8 cellular contexts compared by ENCODE assay signal in genomic region chr5:141560141-141560540, GRCh38. TPM values are rescaled to one million over a fixed set of nuclear protein-coding genes. Genes with fewer than 3 reads are reported as not detected.
DNase-seq lines count a peak whose midpoint lies in the region; ATAC-seq and TF ChIP-seq lines count a peak whose summit lies in the region.

No MANE protein-coding gene starts in this region.

- DNase-seq in HT-29 (ENCODE audit: low spot score) (peak; percentile 45), Peyer's patch (no peak), fibroblast of villous mesenchyme (ENCODE audit: low read depth) (peak; percentile 20), sigmoid colon (no peak), OCI-M1 (lab: John Stamatoyannopoulos, UW) (no peak)
- no peak for DNase-seq in stimulated activated CD4-positive, alpha-beta T cell treated with anti-CD3 and anti-CD28 coated beads, Interleukin-4, amount 100 ng/mL, for 1 hour

- no peak for TF ChIP-seq CTCF in Peyer's patch (IDR thresholded peaks at IDR 0.05)
- no peak for TF ChIP-seq CTCF in fibroblast of villous mesenchyme (IDR thresholded peaks at IDR 0.05; ENCODE audit: insufficient read depth, low read depth, low read length)
- TF ChIP-seq CTCF in sigmoid colon (IDR thresholded peaks at IDR 0.05) = no peak

- H3K9me3 ChIP-seq in Peyer's patch (no peaks in the 10 kb centered on the region), sigmoid colon (no peaks in the 10 kb centered on the region)

- H3K27me3 ChIP-seq in Peyer's patch (no peaks in the 10 kb centered on the region), sigmoid colon (no peaks in the 10 kb centered on the region)

- H3K4me1 ChIP-seq in Peyer's patch = peaks cover 0 to 12% (median 0%) of the 10 kb centered on the region in 4 donors
- peaks cover 0 to 32% (median 27%) of the 10 kb centered on the region in 4 donors for H3K4me1 ChIP-seq in sigmoid colon

- TF ChIP-seq POLR2A in Peyer's patch (IDR thresholded peaks at IDR 0.05) = no peak
- no peak for TF ChIP-seq POLR2A in sigmoid colon (IDR thresholded peaks at IDR 0.05)

- intact Hi-C loops in sigmoid colon (cut with DNase I) = loop anchor here (1.0 to 5.0 kb wide), 4 partner anchors 35 to 478 kb away; partner anchors contain the start of genes PCDHB14 and TAF7

- H3K36me3 ChIP-seq in Peyer's patch (peaks cover 0 to 37% (median 0%) of the 10 kb centered on the region in 3 donors), sigmoid colon (no peaks in the 10 kb centered on the region)

- no peak overlapping the region for H3K4me3 ChIP-seq in Peyer's patch
- H3K4me3 ChIP-seq in fibroblast of villous mesenchyme (ENCODE audit: low read depth, low read length) = no peak overlapping the region
- peak overlapping the region in 2 of 4 donors; percentile 12 to 26 for H3K4me3 ChIP-seq in sigmoid colon

- no peak for ATAC-seq in HG03159 (IDR thresholded peaks at IDR 0.05; ENCODE audit: unreplicated experiment)
- no peak for ATAC-seq in HG02610 (IDR thresholded peaks at IDR 0.05; ENCODE audit: unreplicated experiment)

- H3K27ac ChIP-seq in Peyer's patch (peak overlapping the region in 3 of 4 donors; percentile 26 to 79 (median 69)), sigmoid colon (peak overlapping the region; percentile 80 to 89 (median 86))

- TF ChIP-seq EP300 in sigmoid colon (IDR thresholded peaks at IDR 0.05) = no peak

RNA-seq across cellular contexts. Expression of gene DIAPH1, which starts 58.7 kb away (rescaled TPM):
- 52.1 and 74.7 TPM in 2 replicates for total RNA-seq in HT-29 (2014; rRNA removed; shearing (Covaris generic))
- 100 to 1,000 TPM in 2 of 4 donors, 10 to 100 TPM in 2; 98.2 to 115 (median 102) TPM for total RNA-seq in Peyer's patch
- 22.9 and 26.8 TPM in 2 replicates for total RNA-seq in fibroblast of villous mesenchyme
- total RNA-seq in sigmoid colon = 10 to 100 TPM; 14.4 to 26.9 (median 19.8) TPM
- polyA plus RNA-seq in sigmoid colon = 100 to 1,000 TPM in 1 of 3 donors, 10 to 100 TPM in 2; 54.1 to 105 (median 78.0) TPM

Comparison
In these comparisons a context has a peak if more than half of its experiments do, and no peak if none do; other contexts are left out.
1. DNase-seq: peak in HT-29 (single experiment) and fibroblast of villous mesenchyme (single experiment); none in Peyer's patch (0 of 3), sigmoid colon (single experiment), OCI-M1 (single experiment) and stimulated activated CD4-positive, alpha-beta T cell treated with anti-CD3 and anti-CD28 coated beads, Interleukin-4, amount 100 ng/mL, for 1 hour (single experiment).